1 cellular context compared by ENCODE assay signal in genomic region chr17:64399071-64399766, GRCh38.
TF ChIP-seq lines count a peak whose summit lies in the region.

No MANE protein-coding gene starts in this region.

TF ChIP-seq in HepG2, 621 proteins besides CTCF, POLR2A, EP300 and RAD21:
- no peak for TF ChIP-seq ETV5 (CRISPR knock-in tag; IDR thresholded peaks at IDR 0.05; ENCODE audit: borderline replicate concordance)
- no peak for TF ChIP-seq MAX (IDR thresholded peaks at IDR 0.05)
- no peak for TF ChIP-seq PRDM10 (CRISPR knock-in tag; IDR thresholded peaks at IDR 0.05; ENCODE audit: low read depth)
- peak; percentile 66; the same call in 1 of the 2 replicates for TF ChIP-seq ZBTB38 (CRISPR knock-in tag; IDR thresholded peaks at IDR 0.05)
- no peak for TF ChIP-seq SRSF4 (IDR thresholded peaks at IDR 0.05; ENCODE audit: low read depth, low read length, poor library complexity, severe bottlenecking)
- TF ChIP-seq HMGA1 (CRISPR knock-in tag; conservative IDR thresholded peaks at IDR 0.05): no peak
- 0 out of 2 replicates have a peak, but pooled peaks have one; percentile 9 for TF ChIP-seq ZNF605 (CRISPR knock-in tag; IDR thresholded peaks at IDR 0.05)
- peak; percentile 36; the same call in 1 of the 2 replicates for TF ChIP-seq POLR2G (IDR thresholded peaks at IDR 0.05; ENCODE audit: low read depth, low read length)
- peak; percentile 55; the same call in 1 of the 2 replicates for TF ChIP-seq MEF2D (CRISPR knock-in tag; IDR thresholded peaks at IDR 0.05)
- TF ChIP-seq NAIF1 (CRISPR knock-in tag; IDR thresholded peaks at IDR 0.05; ENCODE audit: borderline replicate concordance): no peak
- 0 out of 2 replicates have a peak, but pooled peaks have one; percentile 15 for TF ChIP-seq RBFOX2 (IDR thresholded peaks at IDR 0.05; ENCODE audit: low read depth, low read length)
- TF ChIP-seq SMAD9 (CRISPR knock-in tag; IDR thresholded peaks at IDR 0.05): no peak
- no peak for TF ChIP-seq DZIP1 (CRISPR knock-in tag; IDR thresholded peaks at IDR 0.05)
- TF ChIP-seq ASH2L (IDR thresholded peaks at IDR 0.05; ENCODE audit: insufficient read length, low read depth, low read length): no peak
- TF ChIP-seq FOSL2 (CRISPR knock-in tag; IDR thresholded peaks at IDR 0.05): peak; percentile 61
- TF ChIP-seq KDM5A (IDR thresholded peaks at IDR 0.05; ENCODE audit: borderline replicate concordance, low read length): no peak
- TF ChIP-seq TERF1 (CRISPR knock-in tag; IDR thresholded peaks at IDR 0.05): no peak
- TF ChIP-seq AGO2 (optimal IDR thresholded peaks at IDR 0.05; ENCODE audit: low read depth, low read length): peak; percentile 54
- no peak for TF ChIP-seq PHB2 (IDR thresholded peaks at IDR 0.05; ENCODE audit: partially characterized antibody)
- no peak for TF ChIP-seq PLSCR1 (CRISPR knock-in tag; IDR thresholded peaks at IDR 0.05; ENCODE audit: borderline replicate concordance)
- no peak for TF ChIP-seq ZNF20 (CRISPR knock-in tag; IDR thresholded peaks at IDR 0.05)
- TF ChIP-seq SMC3 (IDR thresholded peaks at IDR 0.05; ENCODE audit: low read length): no peak
- TF ChIP-seq HIC2 (CRISPR knock-in tag; IDR thresholded peaks at IDR 0.05; ENCODE audit: low read depth): no peak
- no peak for TF ChIP-seq ZNF3 (CRISPR knock-in tag; IDR thresholded peaks at IDR 0.05)
- TF ChIP-seq HMG20A (CRISPR knock-in tag; IDR thresholded peaks at IDR 0.05; ENCODE audit: borderline replicate concordance): no peak
- TF ChIP-seq SNAPC5 (CRISPR knock-in tag; IDR thresholded peaks at IDR 0.05; ENCODE audit: borderline replicate concordance): no peak
- TF ChIP-seq ZNF619 (CRISPR knock-in tag; IDR thresholded peaks at IDR 0.05): no peak
- TF ChIP-seq ZNF18 (CRISPR knock-in tag; IDR thresholded peaks at IDR 0.05; ENCODE audit: insufficient replicate concordance): no peak
